Comparison of ENCODE assay signal across 25 cellular contexts in the genomic region with DNA sequence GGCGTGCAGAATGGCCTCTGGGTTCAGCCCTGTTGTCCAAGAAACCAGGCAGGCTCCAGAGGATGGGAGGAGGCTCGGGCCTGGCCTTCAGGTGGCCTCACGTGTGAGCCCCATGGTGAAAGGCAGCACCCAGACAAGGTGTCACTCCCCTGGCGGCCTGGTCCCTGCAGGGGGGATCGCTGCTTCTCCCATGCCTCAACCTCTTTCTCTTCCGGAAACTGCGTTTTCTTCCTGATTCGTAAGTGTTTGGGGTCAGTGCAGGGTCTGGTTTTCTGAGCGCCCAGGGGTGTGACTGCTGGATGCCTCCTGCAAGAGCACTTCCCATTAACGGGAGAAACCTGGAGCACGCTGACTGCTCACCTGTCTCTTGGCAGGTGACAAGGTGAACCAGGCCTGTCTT.
DNase-seq lines count a peak whose midpoint lies in the region; ATAC-seq, FAIRE-seq and TF ChIP-seq lines count a peak whose summit lies in the region.
"Had no signal": no experiment of that assay in that cellular context is flagged by ENCODE, and none has a peak within 500 bp of the region (broad histone marks: within the 10 kb centered on the region; RNA-seq: fewer than 3 reads in every experiment).

No MANE protein-coding gene starts in this region.

- H3K9me3 ChIP-seq in cardiac muscle cell (ENCODE audit: low read depth) (no peaks in the 10 kb centered on the region), right atrium auricular region (peaks cover 6 to 16% of the 10 kb centered on the region in 2 donors), lower lobe of right lung (peaks cover 15% of the 10 kb centered on the region), osteoblast (ENCODE audit: low read depth, low read length) (peaks cover 2% of the 10 kb centered on the region)

- no peak overlapping the region for H2AFZ ChIP-seq in osteoblast (ENCODE audit: low read length)
- H2AFZ ChIP-seq: GM23338 had no signal

- H3K27me3 ChIP-seq in cardiac muscle cell (no peaks in the 10 kb centered on the region), right atrium auricular region (no peaks in the 10 kb centered on the region), bronchial epithelial cell (ENCODE audit: control insufficient read depth, insufficient read depth, low read length) (no peaks in the 10 kb centered on the region), lower lobe of right lung (ENCODE audit: low read depth) (no peaks in the 10 kb centered on the region), osteoblast (ENCODE audit: insufficient read depth, low read length) (no peaks in the 10 kb centered on the region)
- H3K27me3 ChIP-seq: BE2C; BLaER1 treated with 17β-estradiol and CSF1 and Interleukin-3, amounts not matched to agents 10 nM and 100 nM had no signal

- intact Hi-C loops in lower lobe of right lung (cut with DNase I), result no loop called here

- no peak overlapping the region for H3K4me3 ChIP-seq in cardiac muscle cell
- no peak overlapping the region for H3K4me3 ChIP-seq in right atrium auricular region
- no peak overlapping the region for H3K4me3 ChIP-seq in bronchial epithelial cell (ENCODE audit: low read depth, low read length)
- no peak overlapping the region for H3K4me3 ChIP-seq in lower lobe of right lung
- H3K4me3 ChIP-seq in osteoblast (ENCODE audit: insufficient read depth, low read length), result no peak overlapping the region
- H3K4me3 ChIP-seq: A549; BLaER1 treated with 17β-estradiol and CSF1 and Interleukin-3, amounts not matched to agents 10 nM and 100 nM; GM12878; GM23338; HAP-1 had no signal

- peaks cover 78% of the 10 kb centered on the region for H3K79me2 ChIP-seq in osteoblast (ENCODE audit: insufficient read depth, low read length)

- peaks cover 21% of the 10 kb centered on the region for H3K4me1 ChIP-seq in cardiac muscle cell (ENCODE audit: low read depth)
- H3K4me1 ChIP-seq in right atrium auricular region, result peaks cover 0 to 22% of the 10 kb centered on the region in 2 donors
- no peaks in the 10 kb centered on the region for H3K4me1 ChIP-seq in lower lobe of right lung
- peaks cover 7% of the 10 kb centered on the region for H3K4me1 ChIP-seq in osteoblast (ENCODE audit: insufficient read depth, low read length)
- H3K4me1 ChIP-seq: A549, HAP-1 had no signal

- ATAC-seq in lower lobe of right lung, result no peak
- ATAC-seq: GM12878 had no signal

- peak overlapping the region; percentile 70 for H3K27ac ChIP-seq in cardiac muscle cell
- no peak overlapping the region for H3K27ac ChIP-seq in right atrium auricular region
- H3K27ac ChIP-seq in lower lobe of right lung, result no peak overlapping the region
- no peak overlapping the region for H3K27ac ChIP-seq in osteoblast (ENCODE audit: low read depth, low read length)
- H3K27ac ChIP-seq: A549; BLaER1 treated with 17β-estradiol and CSF1 and Interleukin-3, amounts not matched to agents 10 nM and 100 nM had no signal

- no peak overlapping the region for H3K4me2 ChIP-seq in osteoblast (ENCODE audit: insufficient read depth, low read length)
- H3K4me2 ChIP-seq: A549; BLaER1 treated with 17β-estradiol and CSF1 and Interleukin-3, amounts not matched to agents 10 nM and 100 nM; GM23338 had no signal

- peaks cover 26% of the 10 kb centered on the region for H4K20me1 ChIP-seq in osteoblast (ENCODE audit: insufficient read depth, low read length)

- H3K36me3 ChIP-seq in cardiac muscle cell (peaks cover 5% of the 10 kb centered on the region), right atrium auricular region (no peaks in the 10 kb centered on the region), bronchial epithelial cell (ENCODE audit: control insufficient read depth, insufficient read depth, low read length) (no peaks in the 10 kb centered on the region), lower lobe of right lung (no peaks in the 10 kb centered on the region), osteoblast (ENCODE audit: insufficient read depth, low read length) (peaks cover 22% of the 10 kb centered on the region)

- DNase-seq in cardiac muscle cell (ENCODE audit: low read depth in 1 of 2, low spot score in 1 of 2) (no peak), right atrium auricular region (ENCODE audit: low spot score) (no peak), bronchial epithelial cell (ENCODE audit: low read depth) (no peak), lower lobe of right lung (peak; percentile 24), osteoblast (ENCODE audit: insufficient read length, low spot score, missing footprints) (peak; percentile 55), NCI-H2081 treated with DMSO at 0.1 percent for 48 hours (lab: John Stamatoyannopoulos, UW) (no peak), occipital lobe (lab: John Stamatoyannopoulos, UW) (no peak)
- DNase-seq: 8988T; ACHN; AML-193; BE2C; CD4-positive, alpha-beta T cell; CD8-positive, alpha-beta memory T cell; DMS 273 treated with DMSO at 0.1 percent for 48 hours; DMS79; EL; GDM1; HFFc6 had no signal

- TF ChIP-seq CTCF in cardiac muscle cell (IDR thresholded peaks at IDR 0.05; ENCODE audit: low read depth, low read length) (no peak), right atrium auricular region (IDR thresholded peaks at IDR 0.05) (no peak), bronchial epithelial cell (IDR thresholded peaks at IDR 0.05; ENCODE audit: insufficient read depth, low read length, severe bottlenecking) (no peak), lower lobe of right lung (IDR thresholded peaks at IDR 0.05) (no peak), osteoblast (IDR thresholded peaks at IDR 0.05; ENCODE audit: extremely low read depth, low read depth, low read length) (no peak)

- peak; percentile 18 for FAIRE-seq in bronchial epithelial cell (lab: Jason Lieb, UNC)
- FAIRE-seq: A549, D721Med, GM12878, H54 had no signal

Comparison
In these comparisons a context has a peak if more than half of its experiments do, and no peak if none do; other contexts are left out.
1. DNase-seq: peak in lower lobe of right lung (single experiment) and osteoblast (single experiment); none in cardiac muscle cell (0 of 2), right atrium auricular region (single experiment), bronchial epithelial cell (single experiment), NCI-H2081 treated with DMSO at 0.1 percent for 48 hours (single experiment) and occipital lobe (single experiment).